ENCODE assay signal across 28 cellular contexts in the genomic region with DNA sequence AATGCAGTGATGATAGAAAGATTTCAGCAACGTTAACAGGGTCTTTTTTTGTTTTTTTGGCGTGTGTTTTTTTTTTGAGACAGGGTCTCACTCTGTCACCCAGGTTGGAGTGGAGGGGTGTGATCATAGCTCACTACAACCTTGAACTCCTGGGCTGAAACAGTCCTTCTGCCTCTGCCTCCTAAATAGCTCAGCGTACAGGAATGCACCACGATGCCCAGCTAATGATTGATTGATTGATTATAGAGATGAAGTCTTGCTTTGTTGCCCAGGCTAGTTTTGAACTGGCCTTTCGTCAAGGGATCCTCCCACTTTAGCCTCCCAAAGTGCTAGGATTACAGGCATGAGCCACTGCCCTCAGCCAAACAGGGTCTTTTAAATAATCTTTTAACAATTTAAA. TPM values are rescaled to one million over a fixed set of nuclear protein-coding genes. Genes with fewer than 3 reads are reported as not detected.
"Had no signal": no experiment of that assay in that cellular context is flagged by ENCODE, and none has a peak within 500 bp of the region (broad histone marks: within the 10 kb centered on the region; RNA-seq: fewer than 3 reads in every experiment).

No MANE protein-coding gene starts in this region.

- ATAC-seq: activated CD8-positive, alpha-beta T cell treated with anti-CD3 and anti-CD28 coated beads for 36 hours; SK-N-SH treated with all-trans-retinoic acid at 6 μM for 48 hours had no signal

- H3K4me3 ChIP-seq: ascending aorta, cardiac muscle cell, MG63, Peyer's patch, SJSA1 had no signal

- H3K27me3 ChIP-seq: ascending aorta, cardiac muscle cell, MG63, Peyer's patch, SJSA1 had no signal

- H3K9me3 ChIP-seq: ascending aorta, MG63, Peyer's patch, SJSA1 had no signal

- H3K36me3 ChIP-seq: cardiac muscle cell had no signal

- H3K27ac ChIP-seq: ascending aorta, cardiac muscle cell, Peyer's patch, SJSA1 had no signal

- DNase-seq: activated CD4-positive, alpha-beta T cell treated with anti-CD3 and anti-CD28 coated beads for 4 hours; activated CD8-positive, alpha-beta memory T cell treated with anti-CD3 and anti-CD28 coated beads, Interleukin-2, amount 50 U/mL, for 4 hours; activated CD8-positive, alpha-beta T cell treated with anti-CD3 and anti-CD28 coated beads for 36 hours; activated naive CD4-positive, alpha-beta T cell treated with anti-CD3 and anti-CD28 coated beads, Interleukin-2, amount 50 U/mL, for 16 hours; activated T-cell treated with anti-CD3 and anti-CD28 coated beads, Interleukin-2, amount 50 U/mL, for 1 hour; amniotic stem cell; IMR-90; KBM-7; MG63; NCI-H1105; NCI-H1436; NCI-H187; NCI-H2081; NCI-H510A treated with DMSO at 0.1 percent for 48 hours; NCI-H69; NK-92 treated with Interleukin-12 subunit alpha and Interleukin-12 subunit beta, amount 100 ng/mL, for 24 hours; OCI-M1; Peyer's patch; SHP77; SW 1271; T-helper 9 cell had no signal

- H3K4me3 Mint-ChIP-seq: activated CD8-positive, alpha-beta T cell treated with anti-CD3 and anti-CD28 coated beads for 36 hours; brain had no signal

- H3K9me3 Mint-ChIP-seq: activated CD8-positive, alpha-beta T cell treated with anti-CD3 and anti-CD28 coated beads for 36 hours; brain had no signal

- H3K27ac Mint-ChIP-seq: activated CD8-positive, alpha-beta T cell treated with anti-CD3 and anti-CD28 coated beads for 36 hours had no signal

- H3K27me3 Mint-ChIP-seq: activated CD8-positive, alpha-beta T cell treated with anti-CD3 and anti-CD28 coated beads for 36 hours had no signal

- H3K36me3 Mint-ChIP-seq: brain had no signal

RNA-seq across cellular contexts. Expression of a gene that starts 7.5 kb away (rescaled TPM):
- total RNA-seq: activated CD8-positive, alpha-beta T cell treated with anti-CD3 and anti-CD28 coated beads for 36 hours; ascending aorta; cardiac muscle cell; IMR-90; LHCN-M2; Peyer's patch; SJSA1; T-helper 1 cell treated with Interleukin-12 subunit alpha and Interleukin-12 subunit beta and Interleukin-4 antibody, amounts not matched to agents 30 ng/mL and 1 ng/mL, for 36 hours had no signal
- polyA plus RNA-seq: cardiac muscle cell, IMR-90 had no signal
